In genomic region chr7:127146746-127147536, GRCh38 we compare ENCODE assay signal across 27 cellular contexts.
"Had no signal": no experiment of that assay in that cellular context is flagged by ENCODE, and none has a peak within 500 bp of the region (broad histone marks: within the 10 kb centered on the region; RNA-seq: fewer than 3 reads in every experiment).

No MANE protein-coding gene starts in this region.

- H3K27me3 ChIP-seq: left lung, pancreas, sigmoid colon, stomach, testis, thyroid gland, transverse colon, upper lobe of left lung, vagina had no signal

- H3K27ac ChIP-seq: left lung, lower lobe of right lung, pancreas, prostate gland, sigmoid colon, spleen, stomach, testis, thyroid gland, transverse colon, upper lobe of left lung, vagina had no signal

- ATAC-seq: left colon; left lung; lower lobe of right lung; naive thymus-derived CD8-positive, alpha-beta T cell; pancreas; right cardiac atrium; stimulated activated naive B cell treated with anti-CD40 and anti-IgM and Interleukin-4, amounts not matched to agents 10 μg/mL and 1 μg/mL and 100 μg/mL, for 72 hours; stimulated activated naive CD8-positive, alpha-beta T cell treated with anti-CD3 and anti-CD28 coated beads, Interleukin-15, Interleukin-2, amounts not matched to agents 100 U/mL and 50 U/mL, for 24 hours had no signal

- H3K4me3 ChIP-seq: left lung, lower lobe of right lung, pancreas, prostate gland, sigmoid colon, spleen, stomach, testis, thyroid gland, transverse colon, upper lobe of left lung, vagina had no signal

- H3K36me3 ChIP-seq: left lung, lower lobe of right lung, pancreas, prostate gland, sigmoid colon, spleen, stomach, thyroid gland, transverse colon, upper lobe of left lung, vagina had no signal

- H3K9me3 ChIP-seq: left lung, lower lobe of right lung, pancreas, prostate gland, sigmoid colon, spleen, stomach, testis, thyroid gland, transverse colon, upper lobe of left lung, vagina had no signal

- H3K4me1 ChIP-seq: left lung, lower lobe of right lung, pancreas, prostate gland, sigmoid colon, spleen, stomach, testis, thyroid gland, transverse colon, upper lobe of left lung, vagina had no signal

- FAIRE-seq: islet of Langerhans, kidney, pancreas, small intestine had no signal

- DNase-seq: hippocampal formation; immature natural killer cell; kidney; left colon; left lung; lower lobe of right lung; mammary epithelial cell; mesenchymal stem cell; naive thymus-derived CD8-positive, alpha-beta T cell; nucleus accumbens; pancreas; posterior cingulate gyrus; retina; right cardiac atrium; sigmoid colon; small intestine; spleen; stimulated activated naive B cell treated with anti-CD40 and anti-IgM and Interleukin-4, amounts not matched to agents 10 μg/mL and 1 μg/mL and 100 μg/mL, for 72 hours; stimulated activated naive CD8-positive, alpha-beta T cell treated with anti-CD3 and anti-CD28 coated beads, Interleukin-15, Interleukin-2, amounts not matched to agents 100 U/mL and 50 U/mL, for 24 hours; stomach; testis; thyroid gland; transverse colon; upper lobe of left lung had no signal
